Comparison of ENCODE assay signal across 21 cellular contexts in genomic region chr13:91813255-91813654, GRCh38.
A peak's percentile ranks its signal among the peaks of the same experiment; 100 is the strongest.
DNase-seq lines count a peak whose midpoint lies in the region; ATAC-seq and TF ChIP-seq lines count a peak whose summit lies in the region.
"Had no signal": no experiment of that assay in that cellular context is flagged by ENCODE, and none has a peak within 500 bp of the region (broad histone marks: within the 10 kb centered on the region; RNA-seq: fewer than 3 reads in every experiment).

No MANE protein-coding gene starts in this region.

- H3K4me1 ChIP-seq in OCI-LY3 (ENCODE audit: low read length) (no peaks in the 10 kb centered on the region), heart right ventricle (no peaks in the 10 kb centered on the region)

- 13 to 14% methylated on average over 4 of the region's 4 CpGs for WGBS in heart right ventricle, 2 donors

- H3K79me2 ChIP-seq in OCI-LY3 (ENCODE audit: low read length) = no peaks in the 10 kb centered on the region

- no peak overlapping the region for H3K9ac ChIP-seq in OCI-LY3 (ENCODE audit: low read length)

- H3K27me3 ChIP-seq in OCI-LY3 (ENCODE audit: low read depth, low read length) = no peaks in the 10 kb centered on the region
- no peaks in the 10 kb centered on the region for H3K27me3 ChIP-seq in heart right ventricle
- H3K27me3 ChIP-seq: dorsolateral prefrontal cortex, SJCRH30 had no signal

- H3K9me3 ChIP-seq in OCI-LY3 (ENCODE audit: insufficient read depth, low read length) = no peaks in the 10 kb centered on the region
- no peaks in the 10 kb centered on the region for H3K9me3 ChIP-seq in heart right ventricle
- H3K9me3 ChIP-seq: SJCRH30 had no signal

- intact Hi-C loops in heart right ventricle (cut with DNase I) = no loop called here

- no peak overlapping the region for H3K4me3 ChIP-seq in OCI-LY3 (ENCODE audit: low read length)
- no peak overlapping the region for H3K4me3 ChIP-seq in heart right ventricle
- H3K4me3 ChIP-seq: dorsolateral prefrontal cortex, SJCRH30 had no signal

- ATAC-seq in heart right ventricle (peak; percentile 69 to 90 (median 79)), HG03196 (IDR thresholded peaks at IDR 0.05; ENCODE audit: unreplicated experiment) (no peak)
- ATAC-seq: HCT116; left colon; naive thymus-derived CD4-positive, alpha-beta T cell; Panc1 had no signal

- POLR2A ChIA-PET in RWPE1 (lab: Yijun Ruan, JAX; ENCODE audit: low non-redundant PET) = no interaction called here

- CTCF ChIA-PET in RWPE1 (lab: Yijun Ruan, JAX) = no interaction called here

- H3K36me3 ChIP-seq in OCI-LY3 (replicated peaks; ENCODE audit: low read depth, low read length) (no peaks in the 10 kb centered on the region), heart right ventricle (no peaks in the 10 kb centered on the region)
- H3K36me3 ChIP-seq: SJCRH30 had no signal

- no peak overlapping the region for H2AFZ ChIP-seq in OCI-LY3 (ENCODE audit: low read depth, low read length)

- no peak for TF ChIP-seq CTCF in OCI-LY3 (IDR thresholded peaks at IDR 0.05; ENCODE audit: low read depth, low read length)
- no peak for TF ChIP-seq CTCF in heart right ventricle (IDR thresholded peaks at IDR 0.05)
- TF ChIP-seq CTCF in RWPE1 (conservative IDR thresholded peaks at IDR 0.05; ENCODE audit: low read depth) = no peak

- DNase-seq in COR-L47 (lab: John Stamatoyannopoulos, UW) (peak; percentile 47), NCI-H1092 treated with DMSO at 0.1 percent for 48 hours (lab: John Stamatoyannopoulos, UW) (peak; percentile 40), heart right ventricle (peak in 1 of 2 donors; percentile 44), RWPE1 (ENCODE audit: low spot score) (no peak), SW480 (ENCODE audit: low spot score) (no peak)
- no peak for DNase-seq in activated CD4-positive, alpha-beta T cell treated with anti-CD3 and anti-CD28 coated beads, Interleukin-2, amount 50 U/mL, for 48 hours
- DNase-seq: activated CD4-positive, alpha-beta T cell treated with anti-CD3 and anti-CD28 coated beads, Interleukin-2, amount 10 ng/mL, durations not matched to agents 7 days and 5 days; activated naive CD4-positive, alpha-beta T cell treated with anti-CD3 and anti-CD28 coated beads, Interleukin-2, amount 50 U/mL, for 16 hours; dorsolateral prefrontal cortex; left colon; mesendoderm; naive thymus-derived CD4-positive, alpha-beta T cell; NCI-H1436; NK-92 treated with Interleukin-12 subunit alpha and Interleukin-12 subunit beta, amount 100 ng/mL, for 24 hours; occipital lobe had no signal

- H3K4me2 ChIP-seq in OCI-LY3 (ENCODE audit: low read length) = peak overlapping the region; percentile 10

- H3K27ac ChIP-seq in OCI-LY3 (ENCODE audit: low read length) = no peak overlapping the region
- H3K27ac ChIP-seq in heart right ventricle = no peak overlapping the region
- no peak overlapping the region for H3K27ac ChIP-seq in RWPE1
- H3K27ac ChIP-seq: C4-2B, dorsolateral prefrontal cortex, SJCRH30 had no signal

- H4K20me1 ChIP-seq in OCI-LY3 (ENCODE audit: insufficient read depth, low read length) = no peaks in the 10 kb centered on the region

Comparison
In these comparisons a context has a peak if more than half of its experiments do, and no peak if none do; other contexts are left out.
1. DNase-seq: peak in COR-L47 (single experiment) and NCI-H1092 treated with DMSO at 0.1 percent for 48 hours (single experiment); none in RWPE1 (single experiment), activated CD4-positive, alpha-beta T cell treated with anti-CD3 and anti-CD28 coated beads, Interleukin-2, amount 50 U/mL, for 48 hours (0 of 2) and SW480 (single experiment).